In the genomic region with DNA sequence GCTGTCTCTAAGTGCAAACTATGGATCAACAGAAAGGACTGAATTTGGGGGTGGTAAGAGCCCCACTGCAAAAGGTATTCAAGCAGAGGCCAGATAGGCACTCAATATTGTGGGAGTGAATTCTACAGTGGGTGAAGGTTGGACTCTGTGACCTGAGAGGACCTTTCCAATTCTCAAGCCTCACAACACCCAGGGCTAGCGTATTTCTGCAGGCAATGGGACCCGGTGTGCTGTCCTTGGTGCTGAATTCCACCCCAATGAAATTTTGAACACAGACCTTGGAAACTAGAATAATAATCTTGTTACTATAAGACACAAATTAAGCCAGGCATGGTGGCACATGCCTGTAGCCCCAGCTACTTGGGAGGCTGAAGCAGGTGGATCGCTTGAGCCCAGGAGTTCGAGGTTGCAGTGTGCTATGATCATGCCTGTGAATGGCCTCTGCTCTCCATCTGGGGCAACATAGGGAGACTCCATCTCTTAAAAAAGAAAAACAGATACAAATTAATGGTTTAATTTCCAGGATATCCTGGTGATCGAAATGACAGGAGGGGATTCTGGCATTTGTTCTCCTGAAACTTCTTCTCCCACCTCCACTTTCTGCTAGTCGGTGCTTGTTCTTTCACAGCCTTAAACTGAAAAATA, we compare ENCODE assay signal across 12 cellular contexts.
A peak's percentile ranks its signal among the peaks of the same experiment; 100 is the strongest.
DNase-seq lines count a peak whose midpoint lies in the region; ATAC-seq, FAIRE-seq and TF ChIP-seq lines count a peak whose summit lies in the region.
"Had no signal": no experiment of that assay in that cellular context is flagged by ENCODE, and none has a peak within 500 bp of the region (broad histone marks: within the 10 kb centered on the region; RNA-seq: fewer than 3 reads in every experiment).

No MANE protein-coding gene starts in this region.

- no peak overlapping the region for H4K5ac ChIP-seq in mesendoderm (ENCODE audit: low read length)

- no peak overlapping the region for H4K8ac ChIP-seq in mesendoderm (ENCODE audit: low read depth, low read length)

- no peaks in the 10 kb centered on the region for H4K20me1 ChIP-seq in GM12878 (ENCODE audit: control insufficient read depth, insufficient read depth)

- no peak overlapping the region for H3K18ac ChIP-seq in mesendoderm (ENCODE audit: low read length)

- H3K9ac ChIP-seq in GM12878 (ENCODE audit: control insufficient read depth, insufficient read depth, low read length) = no peak overlapping the region
- H3K9ac ChIP-seq in mesendoderm (ENCODE audit: low read length) = no peak overlapping the region

- no peak overlapping the region for H3K4me2 ChIP-seq in GM12878 (ENCODE audit: control insufficient read depth, insufficient read depth)
- no peak overlapping the region for H3K4me2 ChIP-seq in mesendoderm (ENCODE audit: low read length)

- no peaks in the 10 kb centered on the region for H3K79me2 ChIP-seq in GM12878 (ENCODE audit: control insufficient read depth, insufficient read depth, low read length)
- H3K79me2 ChIP-seq in mesendoderm (ENCODE audit: control insufficient read depth, insufficient read depth, low read length) = no peaks in the 10 kb centered on the region

- ATAC-seq in GM12878 (no peak), GM21576 (IDR thresholded peaks at IDR 0.05; ENCODE audit: unreplicated experiment) (no peak), esophagus mucosa (no peak)

- no peak for TF ChIP-seq EP300 in GM12878 (IDR thresholded peaks at IDR 0.05; ENCODE audit: borderline replicate concordance in 1 of 2, control insufficient read depth in 1 of 2, low read depth in 2 of 2, low read length in 2 of 2)

- POLR2A ChIA-PET in GM12878 (lab: Charles Lee) = no interaction called here

- no peak overlapping the region for H3K56ac ChIP-seq in mesendoderm (ENCODE audit: low read length)

- peak; percentile 22 for DNase-seq in GM12865 (ENCODE audit: low read depth)
- DNase-seq in LHCN-M2 (ENCODE audit: low read depth) = peak; percentile 29
- DNase-seq in GM12878 (ENCODE audit: low read depth, low spot score) = no peak
- DNase-seq in mesendoderm = peak; percentile 48
- DNase-seq in T-helper 1 cell = no peak
- DNase-seq: central memory CD4-positive, alpha-beta T cell; NCI-H1930; stimulated activated CD4-positive, alpha-beta T cell treated with anti-CD3 and anti-CD28 coated beads, Interleukin-12 subunit alpha, Interleukin-12 subunit beta, amount 100 ng/mL, for 4 hours had no signal

- RAD21 ChIA-PET in GM12878 (lab: Charles Lee; ENCODE audit: unreplicated experiment) = interaction anchor here (1.5 kb wide), 1 partner anchor 87 kb away, joined by 3 read pairs; no protein-coding TSS in a partner anchor

- intact Hi-C loops in GM12878 (cut with micrococcal nuclease; ENCODE audit: unreplicated experiment) = loop anchor here (5.0 kb wide), 1 partner anchor 188 kb away; no protein-coding TSS in a partner anchor

- no peak overlapping the region for H2BK120ac ChIP-seq in mesendoderm (ENCODE audit: low read depth, low read length)

- H2AFZ ChIP-seq in GM12878 (ENCODE audit: control insufficient read depth, low read depth, low read length) = no peak overlapping the region

- no peaks in the 10 kb centered on the region for H3K4me1 ChIP-seq in GM12878 (ENCODE audit: control insufficient read depth, insufficient read depth, low read length)
- no peaks in the 10 kb centered on the region for H3K4me1 ChIP-seq in mesendoderm (ENCODE audit: control insufficient read depth, low read depth, low read length)

- TF ChIP-seq CTCF in GM12865 (IDR thresholded peaks at IDR 0.05; ENCODE audit: insufficient read depth, low read depth, low read length, missing control alignments) (no peak), GM12878 (IDR thresholded peaks at IDR 0.05 in 2 of 3, conservative IDR thresholded peaks at IDR 0.05 in 1 of 3; ENCODE audit: control insufficient read depth in 2 of 3, extremely low read depth in 1 of 3, insufficient read depth in 1 of 3, low read depth in 3 of 3, low read length in 3 of 3) (no peak)

- no peaks in the 10 kb centered on the region for H3K79me1 ChIP-seq in mesendoderm (ENCODE audit: low read length)

- TF ChIP-seq RAD21 in GM12878 (IDR thresholded peaks at IDR 0.05; ENCODE audit: insufficient read depth, low read depth, low read length) = no peak

- FAIRE-seq in GM12878 (lab: Jason Lieb, UNC) = no peak
- FAIRE-seq: GM18507 had no signal

- H2AK5ac ChIP-seq in mesendoderm (ENCODE audit: low read length) = no peak overlapping the region

- no peak for TF ChIP-seq POLR2A in GM12878 (IDR thresholded peaks at IDR 0.05; ENCODE audit: low read depth, low read length)

- no peak overlapping the region for H3K4me3 ChIP-seq in GM12865 (ENCODE audit: low read depth, low read length)
- no peak overlapping the region for H3K4me3 ChIP-seq in GM12878
- no peak overlapping the region for H3K4me3 ChIP-seq in mesendoderm (ENCODE audit: low read length)

- in situ Hi-C loops in GM12878 (cut with MboI) = no loop called here

- no peak overlapping the region for H3K4ac ChIP-seq in mesendoderm (ENCODE audit: low read depth, low read length)

- BruUV-seq in GM12878 (replicated peaks; lab: Mats Ljungman, UMichigan) = no TSS peak

- H2BK15ac ChIP-seq in mesendoderm (replicated peaks; ENCODE audit: low read depth) = no peak overlapping the region

- SMC1A ChIA-PET in GM12878 (lab: Charles Lee; ENCODE audit: uncharacterized antibody, unreplicated experiment) = no interaction called here

- no peaks in the 10 kb centered on the region for H3K9me3 ChIP-seq in GM12878 (replicated peaks; ENCODE audit: control insufficient read depth, insufficient read depth, low read length)

- H3K27me3 ChIP-seq in GM12878 (replicated peaks in 1 of 2; ENCODE audit: control insufficient read depth in 2 of 2, insufficient read depth in 2 of 2, low read length in 1 of 2) (0 out of 4 replicates have a peak, but pooled peaks cover 0 to 1% of the 10 kb centered on the region in 2 experiments), mesendoderm (ENCODE audit: insufficient read depth, low read length, poor library complexity) (no peaks in the 10 kb centered on the region)

- CTCF ChIA-PET in GM12878 (lab: Yijun Ruan, JAX) = no interaction called here

- no peak overlapping the region for H2BK5ac ChIP-seq in mesendoderm (ENCODE audit: low read length)

- H3K27ac ChIP-seq in GM12878 (ENCODE audit: control insufficient read depth, insufficient read depth) (no peak overlapping the region), mesendoderm (ENCODE audit: low read depth, low read length) (no peak overlapping the region)
- H3K27ac ChIP-seq: VCaP had no signal

- no peak overlapping the region for H3K23ac ChIP-seq in mesendoderm (ENCODE audit: low read length)

- no peaks in the 10 kb centered on the region for H3K36me3 ChIP-seq in GM12878 (ENCODE audit: control insufficient read depth in 2 of 2, insufficient read depth in 2 of 2, low read length in 1 of 2)
- H3K36me3 ChIP-seq in mesendoderm (ENCODE audit: control insufficient read depth, insufficient read depth, low read length) = no peaks in the 10 kb centered on the region

- 44% methylated on average over 6 of the region's 6 CpGs for WGBS in GM12878 (ENCODE audit: insufficient coverage, insufficient replicate concordance, low lambda C conversion rate, missing lambda C conversion rate)
- WGBS in mesendoderm (ENCODE audit: extremely low coverage, insufficient coverage, low lambda C conversion rate) = no CpG with 5 or more reads among the region's 6 CpGs

TF ChIP-seq in GM12878, 131 proteins besides CTCF, POLR2A, EP300 and RAD21:
- TF ChIP-seq SKIL (IDR thresholded peaks at IDR 0.05; ENCODE audit: low read depth, poor library complexity, severe bottlenecking) (no peak), REST (IDR thresholded peaks at IDR 0.05; ENCODE audit: low read depth, low read length) (peak; percentile 97)

Comparison
In these comparisons a context has a peak if more than half of its experiments do, and no peak if none do; other contexts are left out.
1. DNase-seq: peak in GM12865 (single experiment), LHCN-M2 (single experiment) and mesendoderm (single experiment); none in GM12878 (single experiment) and T-helper 1 cell (0 of 5).